Comparison of ENCODE assay signal across 10 cellular contexts in genomic region chr2:88053301-88053700, GRCh38. TPM values are rescaled to one million over a fixed set of nuclear protein-coding genes. Genes with fewer than 3 reads are reported as not detected.
DNase-seq lines count a peak whose midpoint lies in the region; TF ChIP-seq lines count a peak whose summit lies in the region.
"Had no signal": no experiment of that assay in that cellular context is flagged by ENCODE, and none has a peak within 500 bp of the region (broad histone marks: within the 10 kb centered on the region; RNA-seq: fewer than 3 reads in every experiment).

No MANE protein-coding gene starts in this region.

- H3K9me3 ChIP-seq in CD4-positive, alpha-beta memory T cell (ENCODE audit: control insufficient read depth in 1 of 2, low read length in 2 of 2) = no peaks in the 10 kb centered on the region
- H3K9me3 ChIP-seq in OCI-LY7 (ENCODE audit: low read length) = no peaks in the 10 kb centered on the region

- H2AFZ ChIP-seq in OCI-LY7 (ENCODE audit: low read length) = no peak overlapping the region

- peak overlapping the region; percentile 43 to 98 (median 89) for H3K27ac Mint-ChIP-seq in CD4-positive, alpha-beta memory T cell

- no peaks in the 10 kb centered on the region for H3K9me2 ChIP-seq in OCI-LY7 (ENCODE audit: insufficient read depth, low read length)

- H3K4me1 Mint-ChIP-seq in CD4-positive, alpha-beta memory T cell = peaks cover 38 to 69% (median 54%) of the 10 kb centered on the region in 4 donors

- DNase-seq in CD4-positive, alpha-beta memory T cell = no peak
- DNase-seq in OCI-LY7 (ENCODE audit: low spot score) = no peak
- DNase-seq in epidermal melanocyte (ENCODE audit: insufficient read length, low spot score) = peak; percentile 45
- peak; percentile 37 for DNase-seq in pons (ENCODE audit: low spot score)
- no peak for DNase-seq in NOMO-1 treated with DMSO at 0.1 percent for 48 hours (lab: John Stamatoyannopoulos, UW; ENCODE audit: unreplicated experiment)
- no peak for DNase-seq in DMS79 treated with DMSO at 0.1 percent for 48 hours (lab: John Stamatoyannopoulos, UW)
- DNase-seq in NCI-H82 (lab: John Stamatoyannopoulos, UW) = no peak
- DNase-seq in activated gamma-delta T cell (lab: John Stamatoyannopoulos, UW) = no peak
- DNase-seq: activated CD8-positive, alpha-beta memory T cell treated with anti-CD3 and anti-CD28 coated beads, Interleukin-2, amount 50 U/mL, for 48 hours; NCI-H69 had no signal

- H3K27me3 Mint-ChIP-seq in CD4-positive, alpha-beta memory T cell = no peaks in the 10 kb centered on the region

- H4K20me1 ChIP-seq in OCI-LY7 (ENCODE audit: insufficient read depth, low read length) = no peaks in the 10 kb centered on the region; the same call in 1 of the 2 replicates

- POLR2A ChIA-PET in CD4-positive, alpha-beta memory T cell (lab: Charles Lee; ENCODE audit: partially characterized antibody) = no interaction called here
- POLR2A ChIA-PET in OCI-LY7 (lab: Charles Lee) = no interaction called here

- H3K9me3 Mint-ChIP-seq in CD4-positive, alpha-beta memory T cell = no peaks in the 10 kb centered on the region

- no peaks in the 10 kb centered on the region for H3K27me3 ChIP-seq in CD4-positive, alpha-beta memory T cell (ENCODE audit: insufficient read depth, low read length)

- H3K79me2 ChIP-seq in OCI-LY7 (ENCODE audit: insufficient read depth, low read depth, low read length) = peaks cover 29% of the 10 kb centered on the region

- peaks cover 0 to 33% of the 10 kb centered on the region in 2 donors for H3K36me3 Mint-ChIP-seq in CD4-positive, alpha-beta memory T cell

- peak overlapping the region in 7 of 8 donors; percentile 0 to 95 (median 93) for H3K4me3 Mint-ChIP-seq in CD4-positive, alpha-beta memory T cell

- no TSS peak for BruUV-seq in OCI-LY7 (replicated peaks; lab: Mats Ljungman, UMichigan)

- CTCF ChIA-PET in CD4-positive, alpha-beta memory T cell (lab: Charles Lee; ENCODE audit: partially characterized antibody) = no interaction called here
- CTCF ChIA-PET in OCI-LY7 (lab: Charles Lee; ENCODE audit: unreplicated experiment) = no interaction called here

- H3K27ac ChIP-seq in CD4-positive, alpha-beta memory T cell (ENCODE audit: low read depth, low read length) = peak overlapping the region; percentile 22
- H3K27ac ChIP-seq in OCI-LY7 (ENCODE audit: low read depth, low read length, poor library complexity, severe bottlenecking) = no peak overlapping the region

- H3K36me3 ChIP-seq in CD4-positive, alpha-beta memory T cell (ENCODE audit: insufficient read depth, low read length) = no peaks in the 10 kb centered on the region
- peaks cover 30% of the 10 kb centered on the region for H3K36me3 ChIP-seq in OCI-LY7 (ENCODE audit: insufficient read depth, low read length)

- intact Hi-C loops in CD4-positive, alpha-beta memory T cell (cut with micrococcal nuclease) = no loop called here
- intact Hi-C loops in OCI-LY7 (cut with micrococcal nuclease; ENCODE audit: unreplicated experiment) = loop anchor here (5.0 kb wide), 1 partner anchor 36 kb away; the partner anchor contains the start of gene RNU2-63P

- H3K4me1 ChIP-seq in CD4-positive, alpha-beta memory T cell (ENCODE audit: insufficient read depth, low read length) = peaks cover 33% of the 10 kb centered on the region
- peaks cover 27% of the 10 kb centered on the region for H3K4me1 ChIP-seq in OCI-LY7 (ENCODE audit: insufficient read depth, low read length, poor library complexity, severe bottlenecking)

- no peak overlapping the region for H3K4me3 ChIP-seq in CD4-positive, alpha-beta memory T cell (ENCODE audit: low read length in 2 of 2)
- H3K4me3 ChIP-seq in OCI-LY7 (ENCODE audit: low read depth, low read length, poor library complexity, severe bottlenecking) = no peak overlapping the region

- H3K4me2 ChIP-seq in OCI-LY7 (ENCODE audit: low read length) = peak overlapping the region; percentile 94

- TF ChIP-seq CTCF in OCI-LY7 (conservative IDR thresholded peaks at IDR 0.05; ENCODE audit: low read length) = no peak

RNA-seq across cellular contexts. Expression of gene KRCC1, which starts 2.3 kb away (rescaled TPM):
- total RNA-seq in CD4-positive, alpha-beta memory T cell = 10 to 100 TPM; 32.3 to 35.7 TPM
- polyA plus RNA-seq in CD4-positive, alpha-beta memory T cell = 10 to 100 TPM; 37.2 to 40.1 TPM
- total RNA-seq in OCI-LY7 (2014; rRNA removed; shearing (Covaris generic)) = 18.7 and 22.1 TPM in 2 replicates
- total RNA-seq in OCI-LY7 (2022) = 26.6 and 31.7 TPM in 2 replicates

RNA-seq across cellular contexts. Expression of gene SMYD1, which starts 14.3 kb away (rescaled TPM):
- total RNA-seq in CD4-positive, alpha-beta memory T cell = not detected
- polyA plus RNA-seq in CD4-positive, alpha-beta memory T cell = not detected
- total RNA-seq in OCI-LY7 (2014; rRNA removed; shearing (Covaris generic)) = not detected in 2 replicates
- total RNA-seq in OCI-LY7 (2022) = not detected in 2 replicates

RNA-seq across cellular contexts. Expression of gene RNU2-63P, which starts 37.0 kb away (rescaled TPM):
- total RNA-seq in CD4-positive, alpha-beta memory T cell = 1 to 10 TPM in 1 of 2 experiments, not detected in 1; 4.3 TPM
- 1 to 10 TPM in 1 of 2 donors, not detected in 1; 7.0 TPM for polyA plus RNA-seq in CD4-positive, alpha-beta memory T cell
- 97.4 and 246 TPM in 2 replicates for total RNA-seq in OCI-LY7 (2014; rRNA removed; shearing (Covaris generic))
- 4.8 and 17.9 TPM in 2 replicates for total RNA-seq in OCI-LY7 (2022)

Comparison
In these comparisons a context has a peak if more than half of its experiments do, and no peak if none do; other contexts are left out.
1. DNase-seq: peak in epidermal melanocyte (single experiment) and pons (single experiment); none in CD4-positive, alpha-beta memory T cell (0 of 5), OCI-LY7 (single experiment), NOMO-1 treated with DMSO at 0.1 percent for 48 hours (single experiment), DMS79 treated with DMSO at 0.1 percent for 48 hours (single experiment), NCI-H82 (single experiment) and activated gamma-delta T cell (single experiment).